8 cellular contexts compared by ENCODE assay signal in genomic region chr16:49855822-49856740, GRCh38. TPM values are rescaled to one million over a fixed set of nuclear protein-coding genes. Genes with fewer than 3 reads are reported as not detected.
DNase-seq lines count a peak whose midpoint lies in the region; ATAC-seq, FAIRE-seq and TF ChIP-seq lines count a peak whose summit lies in the region.

ZNF423 (minus strand) TSS chr16:49856112; CDS start chr16:49855774, 338 bp downstream.

- H2BK15ac ChIP-seq in IMR-90 (ENCODE audit: low read depth, low read length), result no peak within 1 kb of the TSS

- H3K4ac ChIP-seq in IMR-90 (ENCODE audit: low read depth, low read length), result no peak within 1 kb of the TSS

- no peak within 1 kb of the TSS for H3K18ac ChIP-seq in IMR-90 (ENCODE audit: low read depth, low read length)

- no peak within 1 kb of the TSS for H2BK5ac ChIP-seq in IMR-90 (ENCODE audit: low read depth, low read length, poor library complexity, severe bottlenecking)

- H4K8ac ChIP-seq in IMR-90 (ENCODE audit: low read depth in 2 of 2, low read length in 2 of 2), result no peak within 1 kb of the TSS

- H2BK20ac ChIP-seq in IMR-90 (ENCODE audit: low read depth, low read length), result no peak within 1 kb of the TSS

- H2AK5ac ChIP-seq in IMR-90 (ENCODE audit: low read depth, low read length), result no peak within 1 kb of the TSS

- DNase-seq in IMR-90, result no peak
- DNase-seq in chondrocyte (ENCODE audit: low spot score), result no peak
- DNase-seq in mesenteric fat pad (ENCODE audit: low spot score), result no peak
- peak; percentile 26 for DNase-seq in urothelium cell line (ENCODE audit: low spot score)
- no peak for DNase-seq in GM10266 (ENCODE audit: extremely low spot score)
- no peak for DNase-seq in GM10248 (ENCODE audit: extremely low spot score)
- no peak for DNase-seq in SW480 (ENCODE audit: low spot score)

- WGBS in IMR-90 (ENCODE audit: extremely low coverage in 2 of 2, insufficient read length in 1 of 2), 2 experiments, result 0% methylated on average over 17 of the region's 82 CpGs; no CpG with 5 or more reads in 1 of the 2 experiments

- H3K27ac ChIP-seq in C4-2B, result peak within 1 kb of the TSS; percentile 58
- H3K27ac ChIP-seq in IMR-90 (ENCODE audit: insufficient read depth, low read length), result no peak within 1 kb of the TSS

- H4K5ac ChIP-seq in IMR-90 (ENCODE audit: low read depth, low read length), result no peak within 1 kb of the TSS

- peak within 1 kb of the TSS; percentile 85 for H3K27ac Mint-ChIP-seq in chondrocyte (ENCODE audit: unreplicated experiment)

- dilution Hi-C loops in IMR-90 (cut with HindIII; ENCODE audit: low sequenced_read_pairs, unreplicated experiment), result no loop called here

- H3K36me3 ChIP-seq in IMR-90 (ENCODE audit: control insufficient read depth, insufficient read depth, low read length), result no peaks in the 10 kb centered on the region

- H3K4me2 ChIP-seq in IMR-90 (ENCODE audit: low read depth, low read length), result peak within 1 kb of the TSS; percentile 96

- no peaks in the 10 kb centered on the region for H3K36me3 Mint-ChIP-seq in chondrocyte (ENCODE audit: low read depth)

- H3K4me1 Mint-ChIP-seq in chondrocyte (ENCODE audit: low read depth), result peaks cover 31% of the 10 kb centered on the region

- H4K20me1 ChIP-seq in IMR-90 (ENCODE audit: insufficient read depth, low read length), result no peaks in the 10 kb centered on the region; the same call in 1 of the 2 replicates

- no peak within 1 kb of the TSS for H4K91ac ChIP-seq in IMR-90 (ENCODE audit: insufficient read depth, low read depth, low read length)

- CTCF ChIA-PET in IMR-90 (lab: Yijun Ruan, JAX), result interaction anchor here (0.6 to 0.7 kb wide), 2 partner anchors 11 to 437 kb away, joined by 3 to 8 read pairs; no protein-coding TSS in a partner anchor
- CTCF ChIA-PET in GM10248 (lab: Yijun Ruan, JAX), result no interaction called here

- peaks cover 2% of the 10 kb centered on the region; the same call in 1 of the 2 replicates for H3K4me1 ChIP-seq in IMR-90 (ENCODE audit: control insufficient read depth, insufficient read depth, low read length)

- no peak for TF ChIP-seq RAD21 in IMR-90 (IDR thresholded peaks at IDR 0.05; ENCODE audit: low read length)

- 0 out of 2 replicates have a peak, but pooled peaks have one; percentile 1 for ATAC-seq in IMR-90 (ENCODE audit: low read depth)

- H3K56ac ChIP-seq in IMR-90 (ENCODE audit: extremely low read depth, insufficient read depth, low read length), result no peak within 1 kb of the TSS

- H2BK120ac ChIP-seq in IMR-90 (ENCODE audit: low read depth, low read length), result no peak within 1 kb of the TSS

- H3K27me3 Mint-ChIP-seq in chondrocyte (ENCODE audit: low read depth), result peaks cover 1% of the 10 kb centered on the region

- TF ChIP-seq CTCF in C4-2B (conservative IDR thresholded peaks at IDR 0.05), result no peak
- TF ChIP-seq CTCF in IMR-90 (conservative IDR thresholded peaks at IDR 0.05; ENCODE audit: low read depth, low read length), result no peak
- TF ChIP-seq CTCF in chondrocyte (IDR thresholded peaks at IDR 0.05), result no peak
- TF ChIP-seq CTCF in GM10266 (IDR thresholded peaks at IDR 0.05; ENCODE audit: control insufficient read depth, insufficient read depth, low read depth, missing control alignments), result no peak
- TF ChIP-seq CTCF in GM10248 (IDR thresholded peaks at IDR 0.05; ENCODE audit: control extremely low read depth, extremely low read depth, low read depth, missing control alignments), result no peak

- peaks cover 60% of the 10 kb centered on the region for H3K27me3 ChIP-seq in IMR-90 (ENCODE audit: control insufficient read depth, insufficient read depth, low read length)

- H3K9me1 ChIP-seq in IMR-90 (ENCODE audit: insufficient read depth, low read length), result no peaks in the 10 kb centered on the region

- peak within 1 kb of the TSS; percentile 81 for H3K4me3 Mint-ChIP-seq in chondrocyte (ENCODE audit: unreplicated experiment)

- in situ Hi-C loops in IMR-90 (cut with MboI; ENCODE audit: low sequenced_read_pairs), result no loop called here

- H3K9me3 ChIP-seq in IMR-90 (ENCODE audit: control insufficient read depth, insufficient read depth, low read length), result no peaks in the 10 kb centered on the region

- H2AFZ ChIP-seq in IMR-90 (replicated peaks; ENCODE audit: low read length, poor library complexity), result peak within 1 kb of the TSS; percentile 92

- no peak within 1 kb of the TSS for H2AK9ac ChIP-seq in IMR-90 (replicated peaks; ENCODE audit: low read depth, low read length, poor library complexity)

- no TSS peak for BruUV-seq in IMR-90 (replicated peaks; lab: Mats Ljungman, UMichigan)

- no peak for FAIRE-seq in urothelium cell line (lab: Jason Lieb, UNC)

- H3K23ac ChIP-seq in IMR-90 (ENCODE audit: low read depth, low read length), result no peak within 1 kb of the TSS

- no peak for TF ChIP-seq POLR2A in IMR-90 (IDR thresholded peaks at IDR 0.05; ENCODE audit: low read depth, low read length)

- POLR2A ChIA-PET in IMR-90 (lab: Charles Lee; ENCODE audit: unreplicated experiment) (no interaction called here), GM10248 (lab: Yijun Ruan, JAX) (no interaction called here)

- H3K79me1 ChIP-seq in IMR-90 (ENCODE audit: low read depth in 1 of 2, low read length in 2 of 2), result no peaks in the 10 kb centered on the region

- H3K4me3 ChIP-seq in IMR-90 (ENCODE audit: insufficient read depth, low read depth, low read length), result peak within 1 kb of the TSS; percentile 71

- intact Hi-C loops in IMR-90 (cut with micrococcal nuclease), result loop anchor here (2.0 to 5.0 kb wide), 3 partner anchors 247 to 364 kb away; no protein-coding TSS in a partner anchor

- no peaks in the 10 kb centered on the region for H3K9me3 Mint-ChIP-seq in chondrocyte (ENCODE audit: low read depth)

- H3K14ac ChIP-seq in IMR-90 (replicated peaks; ENCODE audit: low read depth, low read length), result no peak within 1 kb of the TSS

- H3K9ac ChIP-seq in IMR-90 (ENCODE audit: low read depth, low read length), result peak within 1 kb of the TSS; percentile 18; the same call in 1 of the 2 replicates

TF ChIP-seq in IMR-90, 13 proteins besides CTCF, POLR2A, EP300 and RAD21:
- TF ChIP-seq ELK1 (IDR thresholded peaks at IDR 0.05; ENCODE audit: borderline replicate concordance, low read depth, low read length) (no peak), CEBPB (IDR thresholded peaks at IDR 0.05; ENCODE audit: low read depth, low read length) (no peak), RFX5 (IDR thresholded peaks at IDR 0.05; ENCODE audit: low read depth, low read length) (no peak), MXI1 (IDR thresholded peaks at IDR 0.05; ENCODE audit: borderline replicate concordance, low read depth, low read length) (no peak)

RNA-seq across cellular contexts. Expression of gene ZNF423, which starts in this region (rescaled TPM):
- under 0.01 TPM in 2 replicates for total RNA-seq in IMR-90 (2012; rRNA removed)
- polyA plus RNA-seq in IMR-90 (2012; rRNA removed), result 0.10 and 0.17 TPM in 2 replicates
- 0.05 TPM in 1 of 2 replicates, not detected in the other for polyA plus RNA-seq in IMR-90 (2012; cell fraction: cytosol; rRNA removed)
- polyA plus RNA-seq in IMR-90 (2012; cell fraction: nucleus; rRNA removed; ENCODE audit: low replicate concordance), result 0.02 and 0.04 TPM in 2 replicates
- total RNA-seq in chondrocyte, result 4.7 to 7.9 TPM (median 5.0 TPM) in 3 replicates
- 13.5 TPM for total RNA-seq in mesenteric fat pad

Comparison
In these comparisons a context has a peak if more than half of its experiments do, and no peak if none do; other contexts are left out.
1. Peak in ATAC-seq, H3K4me3 ChIP-seq, H3K9ac ChIP-seq and H3K4me2 ChIP-seq in IMR-90; RNA of the gene not detected or under 1 TPM.